In genomic region chr11:69166186-69167115, GRCh38 we compare ENCODE assay signal across 7 cellular contexts. TPM values are rescaled to one million over a fixed set of nuclear protein-coding genes. Genes with fewer than 3 reads are reported as not detected.
DNase-seq lines count a peak whose midpoint lies in the region; ATAC-seq and TF ChIP-seq lines count a peak whose summit lies in the region.

No MANE protein-coding gene starts in this region.

- TF ChIP-seq CTCF in HCT116 (IDR thresholded peaks at IDR 0.05 in 2 of 3, conservative IDR thresholded peaks at IDR 0.05 in 1 of 3; ENCODE audit: borderline replicate concordance in 1 of 3, insufficient read depth in 1 of 3, low read depth in 2 of 3, low read length in 2 of 3) (no peak), fibroblast of pulmonary artery (IDR thresholded peaks at IDR 0.05; ENCODE audit: low read length, missing control alignments) (peak; percentile 15), sigmoid colon (IDR thresholded peaks at IDR 0.05) (peak in 1 of 4 experiments; percentile 31)

- H3K27ac Mint-ChIP-seq in activated CD4-positive, alpha-beta T cell treated with anti-CD3 and anti-CD28 coated beads, Interleukin-2, amount 10 ng/mL, durations not matched to agents 24 days and 14 days, result peak overlapping the region; percentile 87

- H3K4me3 ChIP-seq in HCT116 (replicated peaks in 1 of 2; ENCODE audit: low read depth in 1 of 2, low read length in 2 of 2) (peak overlapping the region; percentile 13 to 50), fibroblast of pulmonary artery (replicated peaks; ENCODE audit: low read depth, low read length) (no peak overlapping the region), sigmoid colon (peak overlapping the region in 3 of 4 donors; percentile 22 to 38 (median 28))

- DNase-seq in HCT116 (ENCODE audit: low read depth, low spot score) (peak; percentile 35), LHCN-M2 (ENCODE audit: low read depth) (peak; percentile 90), fibroblast of pulmonary artery (ENCODE audit: low read depth) (peak; percentile 75), sigmoid colon (no peak), cortex of kidney (lab: John Stamatoyannopoulos, UW) (no peak)
- DNase-seq in activated CD4-positive, alpha-beta T cell treated with anti-CD3 and anti-CD28 coated beads, Interleukin-2, amount 10 ng/mL, durations not matched to agents 24 days and 14 days, result peak; percentile 78

- peaks cover 2% of the 10 kb centered on the region for H3K36me3 Mint-ChIP-seq in activated CD4-positive, alpha-beta T cell treated with anti-CD3 and anti-CD28 coated beads, Interleukin-2, amount 10 ng/mL, durations not matched to agents 24 days and 14 days (ENCODE audit: low read depth)

- no peaks in the 10 kb centered on the region for H3K27me3 ChIP-seq in HCT116 (ENCODE audit: insufficient read depth, low read length)
- H3K27me3 ChIP-seq in sigmoid colon, result no peaks in the 10 kb centered on the region

- no peak for TF ChIP-seq EP300 in sigmoid colon (IDR thresholded peaks at IDR 0.05)

- H3K9me3 Mint-ChIP-seq in activated CD4-positive, alpha-beta T cell treated with anti-CD3 and anti-CD28 coated beads, Interleukin-2, amount 10 ng/mL, durations not matched to agents 24 days and 14 days, result peaks cover 8% of the 10 kb centered on the region

- peak overlapping the region; percentile 2; the same call in 1 of the 2 replicates for H3K27ac ChIP-seq in HCT116 (ENCODE audit: low read depth, low read length)
- peak overlapping the region; percentile 50 to 90 (median 70) for H3K27ac ChIP-seq in sigmoid colon

- H3K4me2 ChIP-seq in HCT116 (ENCODE audit: low read length), result peak overlapping the region; percentile 83

- H3K36me3 ChIP-seq in HCT116 (ENCODE audit: control insufficient read depth in 1 of 2, insufficient read depth in 2 of 2, low read length in 2 of 2), result no peaks in the 10 kb centered on the region
- H3K36me3 ChIP-seq in sigmoid colon, result no peaks in the 10 kb centered on the region

- no peak overlapping the region for H2AFZ ChIP-seq in HCT116 (ENCODE audit: low read depth, low read length, poor library complexity, severe bottlenecking)

- peak; percentile 95 for ATAC-seq in GM18517 (IDR thresholded peaks at IDR 0.05; ENCODE audit: unreplicated experiment)
- peak; percentile 87 for ATAC-seq in HCT116

- H3K79me2 ChIP-seq in HCT116 (ENCODE audit: insufficient read depth, low read length), result no peaks in the 10 kb centered on the region

- H3K9me3 ChIP-seq in HCT116 (ENCODE audit: control insufficient read depth in 1 of 2, insufficient read depth in 1 of 2, low read depth in 1 of 2, low read length in 2 of 2), result no peaks in the 10 kb centered on the region; a peak in 1 of 4 replicates
- no peaks in the 10 kb centered on the region for H3K9me3 ChIP-seq in sigmoid colon

- 48 to 63% methylated on average over 21 of the region's 21 CpGs for WGBS in sigmoid colon, 2 donors

- peaks cover 17 to 27% of the 10 kb centered on the region in 2 experiments for H3K4me1 ChIP-seq in HCT116 (ENCODE audit: control insufficient read depth in 1 of 2, insufficient read depth in 2 of 2, low read length in 2 of 2)
- H3K4me1 ChIP-seq in sigmoid colon, result peaks cover 0 to 26% (median 20%) of the 10 kb centered on the region in 4 donors

- 0 out of 2 replicates have a peak, but pooled peaks cover 2% of the 10 kb centered on the region for H3K9me2 ChIP-seq in HCT116 (ENCODE audit: insufficient read depth)

- no peaks in the 10 kb centered on the region for H4K20me1 ChIP-seq in HCT116 (ENCODE audit: insufficient read depth)

- RAD21 ChIA-PET in HCT116 (lab: Charles Lee; ENCODE audit: low non-redundant PET in 1 of 2, low total read pairs in 2 of 2, uncharacterized antibody in 2 of 2, unreplicated experiment in 2 of 2), result interaction anchor here in 1 of 2 experiments (1.4 kb wide), 1 partner anchor 35 kb away, joined by 5 read pairs; no protein-coding TSS in a partner anchor

- peaks cover 6% of the 10 kb centered on the region for H3K27me3 Mint-ChIP-seq in activated CD4-positive, alpha-beta T cell treated with anti-CD3 and anti-CD28 coated beads, Interleukin-2, amount 10 ng/mL, durations not matched to agents 24 days and 14 days

- H3K4me1 Mint-ChIP-seq in activated CD4-positive, alpha-beta T cell treated with anti-CD3 and anti-CD28 coated beads, Interleukin-2, amount 10 ng/mL, durations not matched to agents 24 days and 14 days, result peaks cover 18% of the 10 kb centered on the region

- H3K4me3 Mint-ChIP-seq in activated CD4-positive, alpha-beta T cell treated with anti-CD3 and anti-CD28 coated beads, Interleukin-2, amount 10 ng/mL, durations not matched to agents 24 days and 14 days, result peak overlapping the region; percentile 74

- BruUV-seq in HCT116 (replicated peaks; lab: Mats Ljungman, UMichigan), result no TSS peak

- TF ChIP-seq RAD21 in HCT116 (IDR thresholded peaks at IDR 0.05; ENCODE audit: low read depth), result peak; percentile 39; the same call in 1 of the 2 replicates

- intact Hi-C loops in HCT116 (cut with micrococcal nuclease) (no loop called here), sigmoid colon (cut with DNase I) (no loop called here)
- intact Hi-C loops in activated CD4-positive, alpha-beta T cell treated with anti-CD3 and anti-CD28 coated beads, Interleukin-2, amount 10 ng/mL, durations not matched to agents 24 days and 14 days (cut with micrococcal nuclease), result loop anchor here (1.0 kb wide), 2 partner anchors 43 to 72 kb away; no protein-coding TSS in a partner anchor

- CTCF ChIA-PET in HCT116 (lab: Charles Lee), result interaction anchor here (1.1 kb wide), 1 partner anchor 35 kb away, joined by 3 read pairs; no protein-coding TSS in a partner anchor

- POLR2A ChIA-PET in HCT116 (lab: Charles Lee), result interaction anchor here (1.5 kb wide), 1 partner anchor 128 kb away, joined by 3 read pairs; the partner anchor contains the start of gene MYEOV

- no peak for TF ChIP-seq POLR2A in HCT116 (IDR thresholded peaks at IDR 0.05; ENCODE audit: borderline replicate concordance, extremely low read depth, insufficient read depth, insufficient read length)
- no peak for TF ChIP-seq POLR2A in sigmoid colon (IDR thresholded peaks at IDR 0.05)

- H3K9ac ChIP-seq in HCT116 (ENCODE audit: low read length), result peak overlapping the region; percentile 42

TF ChIP-seq in HCT116, 20 proteins besides CTCF, POLR2A, EP300 and RAD21:
- peak; percentile 75 for TF ChIP-seq FOSL1 (IDR thresholded peaks at IDR 0.05; ENCODE audit: low read depth)
- no peak for TF ChIP-seq YY1 (IDR thresholded peaks at IDR 0.05; ENCODE audit: extremely low read depth, insufficient replicate concordance, low read depth, low read length)
- TF ChIP-seq JUND (IDR thresholded peaks at IDR 0.05), result peak; percentile 78
- peak; percentile 83 for TF ChIP-seq SRF (IDR thresholded peaks at IDR 0.05; ENCODE audit: low read depth)
- TF ChIP-seq EGR1 (IDR thresholded peaks at IDR 0.05; ENCODE audit: low read depth), result no peak
- TF ChIP-seq EZH2 (IDR thresholded peaks at IDR 0.05), result no peak
- TF ChIP-seq SIN3A (IDR thresholded peaks at IDR 0.05; ENCODE audit: low read depth), result no peak
- no peak for TF ChIP-seq CBX3 (IDR thresholded peaks at IDR 0.05; ENCODE audit: low read depth)
- no peak for TF ChIP-seq ZNF274 (IDR thresholded peaks at IDR 0.05; ENCODE audit: low read depth, low read length)

RNA-seq across cellular contexts. Expression of gene SMIM38, which starts 10.7 kb away (rescaled TPM):
- total RNA-seq in HCT116 (2021; ENCODE audit: unreplicated experiment) (0.54 TPM), LHCN-M2 (2014; rRNA removed) (not detected in 2 replicates), sigmoid colon (1 to 10 TPM; 1.1 to 5.4 (median 2.8) TPM)
- 0.16 and 0.26 TPM in 2 replicates for polyA plus RNA-seq in HCT116 (2012)
- not detected for polyA plus RNA-seq in LHCN-M2 (2012)
- total RNA-seq in activated CD4-positive, alpha-beta T cell treated with anti-CD3 and anti-CD28 coated beads, Interleukin-2, amount 10 ng/mL, durations not matched to agents 24 days and 14 days, result 0.21 and 0.43 TPM in 2 replicates
- polyA plus RNA-seq in sigmoid colon, result under 1 TPM in 1 of 3 donors, not detected in 2; 0.19 TPM

Comparison
In these comparisons a context has a peak if more than half of its experiments do, and no peak if none do; other contexts are left out.
1. DNase-seq: peak in HCT116 (single experiment), LHCN-M2 (single experiment), activated CD4-positive, alpha-beta T cell treated with anti-CD3 and anti-CD28 coated beads, Interleukin-2, amount 10 ng/mL, durations not matched to agents 24 days and 14 days (single experiment) and fibroblast of pulmonary artery (single experiment); none in sigmoid colon (single experiment) and cortex of kidney (single experiment).